Comparison of ENCODE assay signal across 1 cellular context in genomic region chr10:119754085-119754484, GRCh38.
TF ChIP-seq lines count a peak whose summit lies in the region.

No MANE protein-coding gene starts in this region.

TF ChIP-seq in SK-N-SH treated with all-trans-retinoic acid at 6 μM for 48 hours, 23 proteins besides CTCF, POLR2A, EP300 and RAD21 (continued from another document):
- TF ChIP-seq, protein P1, sequence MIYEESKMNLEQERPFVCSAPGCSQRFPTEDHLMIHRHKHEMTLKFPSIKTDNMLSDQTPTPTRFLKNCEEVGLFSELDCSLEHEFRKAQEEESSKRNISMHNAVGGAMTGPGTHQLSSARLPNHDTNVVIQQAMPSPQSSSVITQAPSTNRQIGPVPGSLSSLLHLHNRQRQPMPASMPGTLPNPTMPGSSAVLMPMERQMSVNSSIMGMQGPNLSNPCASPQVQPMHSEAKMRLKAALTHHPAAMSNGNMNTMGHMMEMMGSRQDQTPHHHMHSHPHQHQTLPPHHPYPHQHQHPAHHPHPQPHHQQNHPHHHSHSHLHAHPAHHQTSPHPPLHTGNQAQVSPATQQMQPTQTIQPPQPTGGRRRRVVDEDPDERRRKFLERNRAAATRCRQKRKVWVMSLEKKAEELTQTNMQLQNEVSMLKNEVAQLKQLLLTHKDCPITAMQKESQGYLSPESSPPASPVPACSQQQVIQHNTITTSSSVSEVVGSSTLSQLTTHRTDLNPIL (CRISPR knock-in tag; IDR thresholded peaks at IDR 0.05; ENCODE audit: low read depth): no peak
- TF ChIP-seq, protein P2, sequence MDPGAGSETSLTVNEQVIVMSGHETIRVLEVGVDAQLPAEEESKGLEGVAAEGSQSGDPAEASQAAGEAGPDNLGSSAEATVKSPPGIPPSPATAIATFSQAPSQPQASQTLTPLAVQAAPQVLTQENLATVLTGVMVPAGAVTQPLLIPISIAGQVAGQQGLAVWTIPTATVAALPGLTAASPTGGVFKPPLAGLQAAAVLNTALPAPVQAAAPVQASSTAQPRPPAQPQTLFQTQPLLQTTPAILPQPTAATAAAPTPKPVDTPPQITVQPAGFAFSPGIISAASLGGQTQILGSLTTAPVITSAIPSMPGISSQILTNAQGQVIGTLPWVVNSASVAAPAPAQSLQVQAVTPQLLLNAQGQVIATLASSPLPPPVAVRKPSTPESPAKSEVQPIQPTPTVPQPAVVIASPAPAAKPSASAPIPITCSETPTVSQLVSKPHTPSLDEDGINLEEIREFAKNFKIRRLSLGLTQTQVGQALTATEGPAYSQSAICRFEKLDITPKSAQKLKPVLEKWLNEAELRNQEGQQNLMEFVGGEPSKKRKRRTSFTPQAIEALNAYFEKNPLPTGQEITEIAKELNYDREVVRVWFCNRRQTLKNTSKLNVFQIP (CRISPR knock-in tag; IDR thresholded peaks at IDR 0.05; ENCODE audit: borderline replicate concordance, low read depth): no peak
- TF ChIP-seq RARB (CRISPR knock-in tag; IDR thresholded peaks at IDR 0.05) (no peak), ARNTL (CRISPR knock-in tag; IDR thresholded peaks at IDR 0.05; ENCODE audit: borderline replicate concordance, low read depth) (no peak), SNAI2 (CRISPR knock-in tag; IDR thresholded peaks at IDR 0.05) (no peak), BACH2 (CRISPR knock-in tag; IDR thresholded peaks at IDR 0.05; ENCODE audit: borderline replicate concordance) (no peak), ZFP3 (CRISPR knock-in tag; IDR thresholded peaks at IDR 0.05) (no peak), TCF4 (CRISPR knock-in tag; IDR thresholded peaks at IDR 0.05; ENCODE audit: borderline replicate concordance) (no peak), ZNF565 (CRISPR knock-in tag; conservative IDR thresholded peaks at IDR 0.05; ENCODE audit: low read depth) (no peak)
